In the genomic region with DNA sequence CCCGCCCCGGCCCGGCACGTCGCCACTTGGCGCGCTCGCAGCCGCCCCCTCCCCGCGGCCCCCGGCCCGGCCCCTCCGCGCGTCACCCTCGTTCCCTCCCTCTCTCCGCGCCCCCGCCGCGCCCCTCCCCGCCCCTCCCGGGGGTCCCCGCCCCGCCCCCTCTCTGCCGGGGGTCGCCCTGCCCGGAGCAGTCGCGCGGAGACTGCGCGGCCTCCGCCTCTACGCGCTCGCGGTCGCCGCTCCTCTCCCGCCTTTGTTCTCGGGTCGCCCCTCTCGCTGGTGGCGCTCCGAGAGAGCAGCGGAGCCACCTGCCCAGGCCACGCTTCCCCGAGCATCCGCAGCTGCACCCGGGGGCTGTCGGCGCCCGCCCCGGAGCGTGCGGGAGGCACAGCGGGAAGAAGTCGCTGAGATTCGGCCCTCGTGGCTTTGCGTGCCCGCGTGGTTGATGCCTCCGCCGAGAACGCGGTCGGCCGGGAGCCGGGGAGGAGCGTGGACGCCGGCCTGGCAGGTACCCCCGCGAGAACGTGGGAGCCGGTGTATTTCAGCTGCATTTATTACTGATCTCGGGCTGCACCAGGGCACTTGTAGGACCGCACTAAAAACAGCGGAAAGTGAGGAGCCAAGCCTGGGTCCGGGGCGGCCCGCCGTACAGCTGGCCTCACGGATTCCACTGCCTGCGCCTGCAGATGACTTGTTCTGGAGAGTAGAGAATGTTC, we compare ENCODE assay signal across 1 cellular context.
TF ChIP-seq lines count a peak whose summit lies in the region.

No MANE protein-coding gene starts in this region.

TF ChIP-seq in HepG2, 621 proteins besides CTCF, POLR2A, EP300 and RAD21 (continued from another document and continues in another):
- TF ChIP-seq, protein P1, sequence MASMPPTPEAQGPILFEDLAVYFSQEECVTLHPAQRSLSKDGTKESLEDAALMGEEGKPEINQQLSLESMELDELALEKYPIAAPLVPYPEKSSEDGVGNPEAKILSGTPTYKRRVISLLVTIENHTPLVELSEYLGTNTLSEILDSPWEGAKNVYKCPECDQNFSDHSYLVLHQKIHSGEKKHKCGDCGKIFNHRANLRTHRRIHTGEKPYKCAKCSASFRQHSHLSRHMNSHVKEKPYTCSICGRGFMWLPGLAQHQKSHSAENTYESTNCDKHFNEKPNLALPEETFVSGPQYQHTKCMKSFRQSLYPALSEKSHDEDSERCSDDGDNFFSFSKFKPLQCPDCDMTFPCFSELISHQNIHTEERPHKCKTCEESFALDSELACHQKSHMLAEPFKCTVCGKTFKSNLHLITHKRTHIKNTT (CRISPR knock-in tag; IDR thresholded peaks at IDR 0.05): no peak
- peak; percentile 76; the same call in 1 of the 2 replicates for TF ChIP-seq NFATC3 (CRISPR knock-in tag; IDR thresholded peaks at IDR 0.05)
- peak; percentile 74; the same call in 1 of the 2 replicates for TF ChIP-seq TOE1 (CRISPR knock-in tag; IDR thresholded peaks at IDR 0.05)
- TF ChIP-seq, protein P2, sequence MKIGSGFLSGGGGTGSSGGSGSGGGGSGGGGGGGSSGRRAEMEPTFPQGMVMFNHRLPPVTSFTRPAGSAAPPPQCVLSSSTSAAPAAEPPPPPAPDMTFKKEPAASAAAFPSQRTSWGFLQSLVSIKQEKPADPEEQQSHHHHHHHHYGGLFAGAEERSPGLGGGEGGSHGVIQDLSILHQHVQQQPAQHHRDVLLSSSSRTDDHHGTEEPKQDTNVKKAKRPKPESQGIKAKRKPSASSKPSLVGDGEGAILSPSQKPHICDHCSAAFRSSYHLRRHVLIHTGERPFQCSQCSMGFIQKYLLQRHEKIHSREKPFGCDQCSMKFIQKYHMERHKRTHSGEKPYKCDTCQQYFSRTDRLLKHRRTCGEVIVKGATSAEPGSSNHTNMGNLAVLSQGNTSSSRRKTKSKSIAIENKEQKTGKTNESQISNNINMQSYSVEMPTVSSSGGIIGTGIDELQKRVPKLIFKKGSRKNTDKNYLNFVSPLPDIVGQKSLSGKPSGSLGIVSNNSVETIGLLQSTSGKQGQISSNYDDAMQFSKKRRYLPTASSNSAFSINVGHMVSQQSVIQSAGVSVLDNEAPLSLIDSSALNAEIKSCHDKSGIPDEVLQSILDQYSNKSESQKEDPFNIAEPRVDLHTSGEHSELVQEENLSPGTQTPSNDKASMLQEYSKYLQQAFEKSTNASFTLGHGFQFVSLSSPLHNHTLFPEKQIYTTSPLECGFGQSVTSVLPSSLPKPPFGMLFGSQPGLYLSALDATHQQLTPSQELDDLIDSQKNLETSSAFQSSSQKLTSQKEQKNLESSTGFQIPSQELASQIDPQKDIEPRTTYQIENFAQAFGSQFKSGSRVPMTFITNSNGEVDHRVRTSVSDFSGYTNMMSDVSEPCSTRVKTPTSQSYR (CRISPR knock-in tag; IDR thresholded peaks at IDR 0.05; ENCODE audit: borderline replicate concordance): peak; percentile 42; the same call in 1 of the 2 replicates
- no peak for TF ChIP-seq ZZZ3 (CRISPR knock-in tag; IDR thresholded peaks at IDR 0.05; ENCODE audit: borderline replicate concordance)
- no peak for TF ChIP-seq ASH2L (IDR thresholded peaks at IDR 0.05; ENCODE audit: insufficient read length, low read depth, low read length)
- TF ChIP-seq, protein P3, sequence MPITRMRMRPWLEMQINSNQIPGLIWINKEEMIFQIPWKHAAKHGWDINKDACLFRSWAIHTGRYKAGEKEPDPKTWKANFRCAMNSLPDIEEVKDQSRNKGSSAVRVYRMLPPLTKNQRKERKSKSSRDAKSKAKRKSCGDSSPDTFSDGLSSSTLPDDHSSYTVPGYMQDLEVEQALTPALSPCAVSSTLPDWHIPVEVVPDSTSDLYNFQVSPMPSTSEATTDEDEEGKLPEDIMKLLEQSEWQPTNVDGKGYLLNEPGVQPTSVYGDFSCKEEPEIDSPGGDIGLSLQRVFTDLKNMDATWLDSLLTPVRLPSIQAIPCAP (CRISPR knock-in tag; IDR thresholded peaks at IDR 0.05; ENCODE audit: low read depth): 0 out of 2 replicates have a peak, but pooled peaks have one; percentile 20
- TF ChIP-seq TAF1 (CRISPR knock-in tag; IDR thresholded peaks at IDR 0.05): peak; percentile 90
- TF ChIP-seq ZNF292 (CRISPR knock-in tag; IDR thresholded peaks at IDR 0.05; ENCODE audit: borderline replicate concordance, low read depth): peak; percentile 62
- TF ChIP-seq, protein P4, sequence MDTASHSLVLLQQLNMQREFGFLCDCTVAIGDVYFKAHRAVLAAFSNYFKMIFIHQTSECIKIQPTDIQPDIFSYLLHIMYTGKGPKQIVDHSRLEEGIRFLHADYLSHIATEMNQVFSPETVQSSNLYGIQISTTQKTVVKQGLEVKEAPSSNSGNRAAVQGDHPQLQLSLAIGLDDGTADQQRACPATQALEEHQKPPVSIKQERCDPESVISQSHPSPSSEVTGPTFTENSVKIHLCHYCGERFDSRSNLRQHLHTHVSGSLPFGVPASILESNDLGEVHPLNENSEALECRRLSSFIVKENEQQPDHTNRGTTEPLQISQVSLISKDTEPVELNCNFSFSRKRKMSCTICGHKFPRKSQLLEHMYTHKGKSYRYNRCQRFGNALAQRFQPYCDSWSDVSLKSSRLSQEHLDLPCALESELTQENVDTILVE (CRISPR knock-in tag; IDR thresholded peaks at IDR 0.05): no peak; the same call in 1 of the 2 replicates
- TF ChIP-seq, protein P5, sequence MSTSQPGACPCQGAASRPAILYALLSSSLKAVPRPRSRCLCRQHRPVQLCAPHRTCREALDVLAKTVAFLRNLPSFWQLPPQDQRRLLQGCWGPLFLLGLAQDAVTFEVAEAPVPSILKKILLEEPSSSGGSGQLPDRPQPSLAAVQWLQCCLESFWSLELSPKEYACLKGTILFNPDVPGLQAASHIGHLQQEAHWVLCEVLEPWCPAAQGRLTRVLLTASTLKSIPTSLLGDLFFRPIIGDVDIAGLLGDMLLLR (CRISPR knock-in tag; IDR thresholded peaks at IDR 0.05): peak; percentile 97
- TF ChIP-seq, protein P6, sequence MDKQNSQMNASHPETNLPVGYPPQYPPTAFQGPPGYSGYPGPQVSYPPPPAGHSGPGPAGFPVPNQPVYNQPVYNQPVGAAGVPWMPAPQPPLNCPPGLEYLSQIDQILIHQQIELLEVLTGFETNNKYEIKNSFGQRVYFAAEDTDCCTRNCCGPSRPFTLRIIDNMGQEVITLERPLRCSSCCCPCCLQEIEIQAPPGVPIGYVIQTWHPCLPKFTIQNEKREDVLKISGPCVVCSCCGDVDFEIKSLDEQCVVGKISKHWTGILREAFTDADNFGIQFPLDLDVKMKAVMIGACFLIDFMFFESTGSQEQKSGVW (CRISPR knock-in tag; IDR thresholded peaks at IDR 0.05; ENCODE audit: borderline replicate concordance): peak; percentile 45; the same call in 1 of the 2 replicates
- TF ChIP-seq HMG20A (CRISPR knock-in tag; IDR thresholded peaks at IDR 0.05; ENCODE audit: borderline replicate concordance): no peak
- TF ChIP-seq DR1 (CRISPR knock-in tag; IDR thresholded peaks at IDR 0.05): peak; percentile 74; the same call in 1 of the 2 replicates
- TF ChIP-seq HOXD1 (CRISPR knock-in tag; IDR thresholded peaks at IDR 0.05): peak; percentile 63
- TF ChIP-seq ZNF430 (CRISPR knock-in tag; IDR thresholded peaks at IDR 0.05): peak; percentile 98
- no peak for TF ChIP-seq SUZ12 (IDR thresholded peaks at IDR 0.05; ENCODE audit: low read depth, low read length)
- peak; percentile 70 for TF ChIP-seq ZNF441 (CRISPR knock-in tag; IDR thresholded peaks at IDR 0.05; ENCODE audit: borderline replicate concordance)
- peak; percentile 63; the same call in 1 of the 2 replicates for TF ChIP-seq BRD4 (CRISPR knock-in tag; IDR thresholded peaks at IDR 0.05)
- TF ChIP-seq NFKB2 (CRISPR knock-in tag; IDR thresholded peaks at IDR 0.05; ENCODE audit: borderline replicate concordance): peak; percentile 83; the same call in 1 of the 2 replicates
- TF ChIP-seq SIN3B (IDR thresholded peaks at IDR 0.05; ENCODE audit: low read length): 0 out of 2 replicates have a peak, but pooled peaks have one; percentile 12
- no peak for TF ChIP-seq MAZ (IDR thresholded peaks at IDR 0.05; ENCODE audit: borderline replicate concordance, low read depth, low read length)
- peak; percentile 86 for TF ChIP-seq MAZ (CRISPR knock-in tag; IDR thresholded peaks at IDR 0.05; ENCODE audit: low read depth)
- TF ChIP-seq ZNF501 (CRISPR knock-in tag; IDR thresholded peaks at IDR 0.05): peak; percentile 97
- no peak; the same call in 1 of the 2 replicates for TF ChIP-seq ZNF10 (CRISPR knock-in tag; IDR thresholded peaks at IDR 0.05; ENCODE audit: borderline replicate concordance, low read depth)
- TF ChIP-seq, protein P7, sequence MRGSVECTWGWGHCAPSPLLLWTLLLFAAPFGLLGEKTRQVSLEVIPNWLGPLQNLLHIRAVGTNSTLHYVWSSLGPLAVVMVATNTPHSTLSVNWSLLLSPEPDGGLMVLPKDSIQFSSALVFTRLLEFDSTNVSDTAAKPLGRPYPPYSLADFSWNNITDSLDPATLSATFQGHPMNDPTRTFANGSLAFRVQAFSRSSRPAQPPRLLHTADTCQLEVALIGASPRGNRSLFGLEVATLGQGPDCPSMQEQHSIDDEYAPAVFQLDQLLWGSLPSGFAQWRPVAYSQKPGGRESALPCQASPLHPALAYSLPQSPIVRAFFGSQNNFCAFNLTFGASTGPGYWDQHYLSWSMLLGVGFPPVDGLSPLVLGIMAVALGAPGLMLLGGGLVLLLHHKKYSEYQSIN (CRISPR knock-in tag; IDR thresholded peaks at IDR 0.05; ENCODE audit: borderline replicate concordance): 0 out of 2 replicates have a peak, but pooled peaks have one; percentile 36
- TF ChIP-seq, protein P8, sequence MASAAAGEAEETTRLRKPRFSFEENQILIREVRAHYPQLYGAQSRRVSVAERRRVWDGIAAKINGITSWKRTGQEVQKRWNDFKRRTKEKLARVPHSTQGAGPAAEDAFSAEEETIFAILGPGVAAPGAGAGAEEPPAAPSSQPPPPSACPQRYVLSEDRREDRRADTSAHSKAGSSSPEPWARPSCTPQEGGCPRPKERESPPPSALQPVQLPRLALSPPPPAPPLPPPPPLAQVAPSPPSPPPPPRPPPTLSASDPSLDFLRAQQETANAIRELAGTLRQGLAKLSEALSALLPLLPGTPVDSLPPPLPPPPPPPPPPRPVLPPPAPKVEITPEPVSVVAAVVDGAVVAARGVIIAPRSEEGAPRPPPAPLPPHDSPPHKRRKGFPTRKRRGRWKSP (CRISPR knock-in tag; IDR thresholded peaks at IDR 0.05): peak; percentile 10; the same call in 1 of the 2 replicates
- peak; percentile 92; the same call in 1 of the 2 replicates for TF ChIP-seq ZNF446 (CRISPR knock-in tag; IDR thresholded peaks at IDR 0.05)
- TF ChIP-seq ZNF850 (CRISPR knock-in tag; conservative IDR thresholded peaks at IDR 0.05): 0 out of 2 replicates have a peak, but pooled peaks have one; percentile 71
- TF ChIP-seq, protein P9, sequence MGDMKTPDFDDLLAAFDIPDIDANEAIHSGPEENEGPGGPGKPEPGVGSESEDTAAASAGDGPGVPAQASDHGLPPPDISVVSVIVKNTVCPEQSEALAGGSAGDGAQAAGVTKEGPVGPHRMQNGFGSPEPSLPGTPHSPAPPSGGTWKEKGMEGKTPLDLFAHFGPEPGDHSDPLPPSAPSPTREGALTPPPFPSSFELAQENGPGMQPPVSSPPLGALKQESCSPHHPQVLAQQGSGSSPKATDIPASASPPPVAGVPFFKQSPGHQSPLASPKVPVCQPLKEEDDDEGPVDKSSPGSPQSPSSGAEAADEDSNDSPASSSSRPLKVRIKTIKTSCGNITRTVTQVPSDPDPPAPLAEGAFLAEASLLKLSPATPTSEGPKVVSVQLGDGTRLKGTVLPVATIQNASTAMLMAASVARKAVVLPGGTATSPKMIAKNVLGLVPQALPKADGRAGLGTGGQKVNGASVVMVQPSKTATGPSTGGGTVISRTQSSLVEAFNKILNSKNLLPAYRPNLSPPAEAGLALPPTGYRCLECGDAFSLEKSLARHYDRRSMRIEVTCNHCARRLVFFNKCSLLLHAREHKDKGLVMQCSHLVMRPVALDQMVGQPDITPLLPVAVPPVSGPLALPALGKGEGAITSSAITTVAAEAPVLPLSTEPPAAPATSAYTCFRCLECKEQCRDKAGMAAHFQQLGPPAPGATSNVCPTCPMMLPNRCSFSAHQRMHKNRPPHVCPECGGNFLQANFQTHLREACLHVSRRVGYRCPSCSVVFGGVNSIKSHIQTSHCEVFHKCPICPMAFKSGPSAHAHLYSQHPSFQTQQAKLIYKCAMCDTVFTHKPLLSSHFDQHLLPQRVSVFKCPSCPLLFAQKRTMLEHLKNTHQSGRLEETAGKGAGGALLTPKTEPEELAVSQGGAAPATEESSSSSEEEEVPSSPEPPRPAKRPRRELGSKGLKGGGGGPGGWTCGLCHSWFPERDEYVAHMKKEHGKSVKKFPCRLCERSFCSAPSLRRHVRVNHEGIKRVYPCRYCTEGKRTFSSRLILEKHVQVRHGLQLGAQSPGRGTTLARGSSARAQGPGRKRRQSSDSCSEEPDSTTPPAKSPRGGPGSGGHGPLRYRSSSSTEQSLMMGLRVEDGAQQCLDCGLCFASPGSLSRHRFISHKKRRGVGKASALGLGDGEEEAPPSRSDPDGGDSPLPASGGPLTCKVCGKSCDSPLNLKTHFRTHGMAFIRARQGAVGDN (CRISPR knock-in tag; IDR thresholded peaks at IDR 0.05): peak; percentile 95
- TF ChIP-seq, protein P10, sequence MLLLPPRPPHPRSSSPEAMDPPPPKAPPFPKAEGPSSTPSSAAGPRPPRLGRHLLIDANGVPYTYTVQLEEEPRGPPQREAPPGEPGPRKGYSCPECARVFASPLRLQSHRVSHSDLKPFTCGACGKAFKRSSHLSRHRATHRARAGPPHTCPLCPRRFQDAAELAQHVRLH (CRISPR knock-in tag; IDR thresholded peaks at IDR 0.05; ENCODE audit: borderline replicate concordance, low read depth): peak; percentile 26; the same call in 1 of the 2 replicates
- no peak for TF ChIP-seq RFXAP (CRISPR knock-in tag; IDR thresholded peaks at IDR 0.05; ENCODE audit: borderline replicate concordance)
